ENCODE assay signal across 23 cellular contexts in genomic region chr15:70432924-70433500, GRCh38.
"Had no signal": no experiment of that assay in that cellular context is flagged by ENCODE, and none has a peak within 500 bp of the region (broad histone marks: within the 10 kb centered on the region; RNA-seq: fewer than 3 reads in every experiment).

No MANE protein-coding gene starts in this region.

- H3K36me3 Mint-ChIP-seq: brain; stimulated activated naive B cell treated with anti-CD40 and anti-IgM and Interleukin-4, amounts not matched to agents 10 μg/mL and 1 μg/mL and 100 μg/mL, for 72 hours had no signal

- ATAC-seq: activated naive CD8-positive, alpha-beta T cell treated with anti-CD3 and anti-CD28 coated beads, Interleukin-2, amount 50 U/mL, for 24 hours; stimulated activated naive B cell treated with anti-CD40 and anti-IgM and Interleukin-4, amounts not matched to agents 10 μg/mL and 1 μg/mL and 100 μg/mL, for 72 hours had no signal

- H3K27me3 Mint-ChIP-seq: stimulated activated naive B cell treated with anti-CD40 and anti-IgM and Interleukin-4, amounts not matched to agents 10 μg/mL and 1 μg/mL and 100 μg/mL, for 72 hours had no signal

- H3K9me3 Mint-ChIP-seq: activated naive CD8-positive, alpha-beta T cell treated with anti-CD3 and anti-CD28 coated beads, Interleukin-2, amount 50 U/mL, for 24 hours had no signal

- H3K4me1 ChIP-seq: parathyroid adenoma, sigmoid colon, thyroid gland had no signal

- H3K9me3 ChIP-seq: sigmoid colon, thyroid gland had no signal

- H3K27ac ChIP-seq: left ventricle myocardium inferior, parathyroid adenoma, sigmoid colon, spleen, thyroid gland, VCaP had no signal

- H3K9ac ChIP-seq: parathyroid adenoma had no signal

- H3K27ac Mint-ChIP-seq: activated naive CD4-positive, alpha-beta T cell treated with anti-CD3 and anti-CD28 coated beads, Interleukin-2, amount 10 ng/mL, durations not matched to agents 7 days and 5 days; activated naive CD8-positive, alpha-beta T cell treated with anti-CD3 and anti-CD28 coated beads, Interleukin-2, amount 50 U/mL, for 24 hours; stimulated activated naive B cell treated with anti-CD40 and anti-IgM and Interleukin-4, amounts not matched to agents 10 μg/mL and 1 μg/mL and 100 μg/mL, for 72 hours; T-helper 1 cell treated with Interleukin-12 subunit alpha and Interleukin-12 subunit beta and Interleukin-4 antibody, amounts not matched to agents 30 μg/mL and 1 μg/mL, for 36 hours had no signal

- DNase-seq: activated CD4-positive, alpha-beta T cell treated with anti-CD3 and anti-CD28 coated beads, Interleukin-2, amount 50 U/mL, for 1 hour; activated CD4-positive, CD25-positive, alpha-beta regulatory T cell treated with anti-CD3 and anti-CD28 coated beads, Interleukin-2, amount 50 U/mL, for 72 hours; activated CD8-positive, alpha-beta memory T cell treated with anti-CD3 and anti-CD28 coated beads for 24 hours; activated CD8-positive, alpha-beta memory T cell treated with anti-CD3 and anti-CD28 coated beads, Interleukin-2, amount 50 U/mL, for 48 hours; activated effector memory CD4-positive, alpha-beta T cell treated with Interleukin-2 at 50 U/mL for 16 hours; activated naive CD4-positive, alpha-beta T cell treated with anti-CD3 and anti-CD28 coated beads, Interleukin-2, amount 10 ng/mL, durations not matched to agents 7 days and 5 days; activated naive CD8-positive, alpha-beta T cell treated with anti-CD3 and anti-CD28 coated beads, Interleukin-2, amount 50 U/mL, for 24 hours; activated T-cell treated with anti-CD3 and anti-CD28 coated beads, Interleukin-2, amount 50 U/mL, for 48 hours; anterior cingulate cortex; caudate nucleus; erythroblast; foreskin melanocyte; hypothalamus; left ventricle myocardium inferior; sigmoid colon; spleen; stimulated activated CD4-positive, alpha-beta T cell treated with anti-CD3 and anti-CD28 coated beads, Interleukin-4, amount 100 ng/mL, for 4 hours; stimulated activated naive B cell treated with anti-CD40 and anti-IgM and Interleukin-4, amounts not matched to agents 10 μg/mL and 1 μg/mL and 100 μg/mL, for 72 hours; thyroid gland had no signal

- H3K4me3 Mint-ChIP-seq: activated naive CD4-positive, alpha-beta T cell treated with anti-CD3 and anti-CD28 coated beads, Interleukin-2, amount 10 ng/mL, durations not matched to agents 7 days and 5 days; activated naive CD8-positive, alpha-beta T cell treated with anti-CD3 and anti-CD28 coated beads, Interleukin-2, amount 50 U/mL, for 24 hours; stimulated activated naive B cell treated with anti-CD40 and anti-IgM and Interleukin-4, amounts not matched to agents 10 μg/mL and 1 μg/mL and 100 μg/mL, for 72 hours; T-helper 1 cell treated with Interleukin-12 subunit alpha and Interleukin-12 subunit beta and Interleukin-4 antibody, amounts not matched to agents 30 μg/mL and 1 μg/mL, for 36 hours had no signal

- H2AFZ ChIP-seq: parathyroid adenoma had no signal

- H3K36me3 ChIP-seq: left ventricle myocardium inferior, sigmoid colon, spleen, thyroid gland had no signal

- H3K4me3 ChIP-seq: left ventricle myocardium inferior, sigmoid colon, spleen, thyroid gland had no signal

- H3K27me3 ChIP-seq: sigmoid colon, thyroid gland had no signal
